In the genomic region with DNA sequence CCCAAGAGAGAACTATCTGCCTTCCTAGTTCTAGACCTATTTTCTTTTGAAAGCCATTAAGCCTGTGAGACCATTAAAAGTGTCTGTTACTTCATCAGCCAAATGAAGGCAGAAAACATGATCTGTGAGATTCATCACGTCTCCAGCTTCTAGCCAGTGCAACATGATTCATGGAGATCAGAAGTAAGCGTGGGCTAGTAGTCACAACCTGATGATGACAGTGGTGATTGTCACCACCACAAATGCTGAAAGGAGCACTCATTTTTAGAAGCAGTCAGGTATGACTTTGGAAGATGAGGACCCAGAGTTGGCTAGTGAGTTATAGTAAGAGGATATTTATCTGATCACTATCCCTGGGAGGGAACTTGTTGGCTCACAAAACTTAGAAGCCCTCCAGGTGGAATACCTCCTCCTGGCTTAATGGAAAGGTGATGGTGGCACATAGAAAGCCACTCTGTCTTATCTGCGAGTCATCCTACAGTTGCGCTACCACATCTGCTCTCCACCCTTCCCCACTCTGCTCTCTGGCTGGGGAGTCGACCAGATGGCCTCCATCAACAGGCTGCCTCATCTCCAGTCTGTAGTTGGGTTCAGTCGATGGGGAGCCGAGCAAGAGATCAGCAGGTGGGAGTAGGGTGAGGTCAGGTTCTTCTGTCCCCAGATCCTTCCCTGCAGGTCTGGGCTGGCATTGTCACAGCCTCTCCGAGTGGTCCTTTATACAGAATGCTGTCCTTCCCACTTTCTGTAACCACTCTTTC, we compare ENCODE assay signal across 22 cellular contexts.
DNase-seq lines count a peak whose midpoint lies in the region; ATAC-seq and TF ChIP-seq lines count a peak whose summit lies in the region.
"Had no signal": no experiment of that assay in that cellular context is flagged by ENCODE, and none has a peak within 500 bp of the region (broad histone marks: within the 10 kb centered on the region; RNA-seq: fewer than 3 reads in every experiment).

No MANE protein-coding gene starts in this region.

- H3K9me3 Mint-ChIP-seq in T-helper 2 cell treated with Interferon-gamma antibody and Interleukin-4, amounts not matched to agents 5 μg/mL and 100 μg/mL, for 36 hours, result no peaks in the 10 kb centered on the region
- H3K9me3 Mint-ChIP-seq in activated T-cell treated with anti-CD3 and anti-CD28 coated beads, Interleukin-2, amount 50 U/mL, for 72 hours, result no peaks in the 10 kb centered on the region

- no peak overlapping the region for H3K27ac ChIP-seq in vagina
- H3K27ac ChIP-seq: C4-2B, HL-60 had no signal

- no peak for TF ChIP-seq CTCF in vagina (IDR thresholded peaks at IDR 0.05)

- DNase-seq in T-helper 2 cell treated with Interferon-gamma antibody and Interleukin-4, amounts not matched to agents 5 μg/mL and 100 μg/mL, for 36 hours (ENCODE audit: low spot score), result peak; percentile 31
- no peak for DNase-seq in T-helper 2 cell
- peak; percentile 23 to 31 for DNase-seq in activated T-cell treated with anti-CD3 and anti-CD28 coated beads, Interleukin-2, amount 50 U/mL, for 72 hours
- DNase-seq in activated T-cell treated with anti-CD3 and anti-CD28 coated beads, Interleukin-2, amount 50 U/mL, for 1 hour, result no peak
- peak; percentile 35 for DNase-seq in RKO (ENCODE audit: low spot score)
- DNase-seq in kidney tubule cell (ENCODE audit: low spot score), result peak; percentile 19
- DNase-seq in NCI-H1105 treated with DMSO at 0.1 percent for 48 hours (lab: John Stamatoyannopoulos, UW), result no peak
- DNase-seq in vagina (ENCODE audit: extremely low spot score in 2 of 2), result no peak
- DNase-seq: DMS79; MG63; NCI-H1417 treated with DMSO at 0.1 percent for 48 hours; NCI-H187; NCI-H2107; NCI-H2227 treated with DMSO at 0.1 percent for 48 hours; NCI-H510A; NK-92 treated with Interleukin-12 subunit alpha and Interleukin-12 subunit beta, amount 100 ng/mL, for 24 hours; SIG-M5 had no signal

- H3K36me3 Mint-ChIP-seq in T-helper 2 cell treated with Interferon-gamma antibody and Interleukin-4, amounts not matched to agents 5 μg/mL and 100 μg/mL, for 36 hours (ENCODE audit: low read depth), result no peaks in the 10 kb centered on the region
- H3K36me3 Mint-ChIP-seq in activated T-cell treated with anti-CD3 and anti-CD28 coated beads, Interleukin-2, amount 50 U/mL, for 72 hours (ENCODE audit: insufficient read depth in 2 of 2), result no peaks in the 10 kb centered on the region

- peak; percentile 92 to 97 for ATAC-seq in activated T-cell treated with anti-CD3 and anti-CD28 coated beads, Interleukin-2, amount 50 U/mL, for 72 hours (replicated peaks in 1 of 2)
- ATAC-seq: HCT116, HepG2, K562 had no signal

- H3K27me3 Mint-ChIP-seq in T-helper 2 cell treated with Interferon-gamma antibody and Interleukin-4, amounts not matched to agents 5 μg/mL and 100 μg/mL, for 36 hours (ENCODE audit: low read depth), result peaks cover 3% of the 10 kb centered on the region
- no peaks in the 10 kb centered on the region for H3K27me3 Mint-ChIP-seq in activated T-cell treated with anti-CD3 and anti-CD28 coated beads, Interleukin-2, amount 50 U/mL, for 72 hours (ENCODE audit: low read depth)

- no peaks in the 10 kb centered on the region for H3K4me1 ChIP-seq in vagina

- no peak overlapping the region for H3K4me3 ChIP-seq in vagina
- H3K4me3 ChIP-seq: K562, MG63 had no signal

- no peaks in the 10 kb centered on the region for H3K36me3 ChIP-seq in vagina
- H3K36me3 ChIP-seq: MG63 had no signal

- H3K4me1 Mint-ChIP-seq in T-helper 2 cell treated with Interferon-gamma antibody and Interleukin-4, amounts not matched to agents 5 μg/mL and 100 μg/mL, for 36 hours (ENCODE audit: low read depth), result no peaks in the 10 kb centered on the region
- no peaks in the 10 kb centered on the region for H3K4me1 Mint-ChIP-seq in activated T-cell treated with anti-CD3 and anti-CD28 coated beads, Interleukin-2, amount 50 U/mL, for 72 hours (ENCODE audit: low read depth)

- no peak overlapping the region for H3K27ac Mint-ChIP-seq in T-helper 2 cell treated with Interferon-gamma antibody and Interleukin-4, amounts not matched to agents 5 μg/mL and 100 μg/mL, for 36 hours
- no peak overlapping the region for H3K27ac Mint-ChIP-seq in activated T-cell treated with anti-CD3 and anti-CD28 coated beads, Interleukin-2, amount 50 U/mL, for 72 hours

- no peak overlapping the region for H3K4me3 Mint-ChIP-seq in T-helper 2 cell treated with Interferon-gamma antibody and Interleukin-4, amounts not matched to agents 5 μg/mL and 100 μg/mL, for 36 hours
- peak overlapping the region in 1 of 2 donors; percentile 26 for H3K4me3 Mint-ChIP-seq in activated T-cell treated with anti-CD3 and anti-CD28 coated beads, Interleukin-2, amount 50 U/mL, for 72 hours

- TF ChIP-seq POLR2A in vagina (IDR thresholded peaks at IDR 0.05), result no peak

- H3K9me3 ChIP-seq in vagina, result no peaks in the 10 kb centered on the region
- H3K9me3 ChIP-seq: MG63 had no signal

- H3K27me3 ChIP-seq in vagina, result no peaks in the 10 kb centered on the region
- H3K27me3 ChIP-seq: MG63 had no signal

- intact Hi-C loops in vagina (cut with DNase I), result no loop called here

Comparison
In these comparisons a context has a peak if more than half of its experiments do, and no peak if none do; other contexts are left out.
1. DNase-seq: peak in T-helper 2 cell treated with Interferon-gamma antibody and Interleukin-4, amounts not matched to agents 5 μg/mL and 100 μg/mL, for 36 hours (single experiment), activated T-cell treated with anti-CD3 and anti-CD28 coated beads, Interleukin-2, amount 50 U/mL, for 72 hours (2 of 2), RKO (single experiment) and kidney tubule cell (single experiment); none in T-helper 2 cell (0 of 5), activated T-cell treated with anti-CD3 and anti-CD28 coated beads, Interleukin-2, amount 50 U/mL, for 1 hour (single experiment), NCI-H1105 treated with DMSO at 0.1 percent for 48 hours (single experiment) and vagina (0 of 2).